Comparison of ENCODE assay signal across 1 cellular context in genomic region chr19:45446295-45446694, GRCh38.
TF ChIP-seq lines count a peak whose summit lies in the region.

No MANE protein-coding gene starts in this region.

TF ChIP-seq in K562, 482 proteins besides CTCF, POLR2A, EP300 and RAD21 (continues in another document):
- TF ChIP-seq STAT5A (IDR thresholded peaks at IDR 0.05; ENCODE audit: borderline replicate concordance, low read length), result no peak
- TF ChIP-seq HDAC1 (IDR thresholded peaks at IDR 0.05), result 0 out of 4 replicates have a peak, but pooled peaks have one; percentile 23 to 37
- TF ChIP-seq CTBP1 (IDR thresholded peaks at IDR 0.05; ENCODE audit: borderline replicate concordance), result 0 out of 2 replicates have a peak, but pooled peaks have one; percentile 38
- no peak for TF ChIP-seq TRIM24 (IDR thresholded peaks at IDR 0.05)
- TF ChIP-seq ZNF134 (CRISPR knock-in tag; conservative IDR thresholded peaks at IDR 0.05), result no peak
- TF ChIP-seq ZBTB1 (CRISPR knock-in tag; IDR thresholded peaks at IDR 0.05; ENCODE audit: borderline replicate concordance, low read depth), result no peak
- TF ChIP-seq ZNF668 (CRISPR knock-in tag; IDR thresholded peaks at IDR 0.05), result no peak
- TF ChIP-seq ZNF561 (CRISPR knock-in tag; conservative IDR thresholded peaks at IDR 0.05), result no peak
- no peak for TF ChIP-seq SRSF9 (IDR thresholded peaks at IDR 0.05; ENCODE audit: borderline replicate concordance, low read depth, low read length)
- TF ChIP-seq, protein P1, sequence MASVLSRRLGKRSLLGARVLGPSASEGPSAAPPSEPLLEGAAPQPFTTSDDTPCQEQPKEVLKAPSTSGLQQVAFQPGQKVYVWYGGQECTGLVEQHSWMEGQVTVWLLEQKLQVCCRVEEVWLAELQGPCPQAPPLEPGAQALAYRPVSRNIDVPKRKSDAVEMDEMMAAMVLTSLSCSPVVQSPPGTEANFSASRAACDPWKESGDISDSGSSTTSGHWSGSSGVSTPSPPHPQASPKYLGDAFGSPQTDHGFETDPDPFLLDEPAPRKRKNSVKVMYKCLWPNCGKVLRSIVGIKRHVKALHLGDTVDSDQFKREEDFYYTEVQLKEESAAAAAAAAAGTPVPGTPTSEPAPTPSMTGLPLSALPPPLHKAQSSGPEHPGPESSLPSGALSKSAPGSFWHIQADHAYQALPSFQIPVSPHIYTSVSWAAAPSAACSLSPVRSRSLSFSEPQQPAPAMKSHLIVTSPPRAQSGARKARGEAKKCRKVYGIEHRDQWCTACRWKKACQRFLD (CRISPR knock-in tag; IDR thresholded peaks at IDR 0.05), result no peak
- no peak for TF ChIP-seq JUN (IDR thresholded peaks at IDR 0.05; ENCODE audit: borderline replicate concordance, low read depth, low read length)
- no peak for TF ChIP-seq JUN (CRISPR knock-in tag; IDR thresholded peaks at IDR 0.05; ENCODE audit: borderline replicate concordance)
- TF ChIP-seq, protein P2, sequence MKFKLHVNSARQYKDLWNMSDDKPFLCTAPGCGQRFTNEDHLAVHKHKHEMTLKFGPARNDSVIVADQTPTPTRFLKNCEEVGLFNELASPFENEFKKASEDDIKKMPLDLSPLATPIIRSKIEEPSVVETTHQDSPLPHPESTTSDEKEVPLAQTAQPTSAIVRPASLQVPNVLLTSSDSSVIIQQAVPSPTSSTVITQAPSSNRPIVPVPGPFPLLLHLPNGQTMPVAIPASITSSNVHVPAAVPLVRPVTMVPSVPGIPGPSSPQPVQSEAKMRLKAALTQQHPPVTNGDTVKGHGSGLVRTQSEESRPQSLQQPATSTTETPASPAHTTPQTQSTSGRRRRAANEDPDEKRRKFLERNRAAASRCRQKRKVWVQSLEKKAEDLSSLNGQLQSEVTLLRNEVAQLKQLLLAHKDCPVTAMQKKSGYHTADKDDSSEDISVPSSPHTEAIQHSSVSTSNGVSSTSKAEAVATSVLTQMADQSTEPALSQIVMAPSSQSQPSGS (CRISPR knock-in tag; IDR thresholded peaks at IDR 0.05), result no peak
- TF ChIP-seq HMG20A (CRISPR knock-in tag; conservative IDR thresholded peaks at IDR 0.05), result no peak
- TF ChIP-seq, protein P3, sequence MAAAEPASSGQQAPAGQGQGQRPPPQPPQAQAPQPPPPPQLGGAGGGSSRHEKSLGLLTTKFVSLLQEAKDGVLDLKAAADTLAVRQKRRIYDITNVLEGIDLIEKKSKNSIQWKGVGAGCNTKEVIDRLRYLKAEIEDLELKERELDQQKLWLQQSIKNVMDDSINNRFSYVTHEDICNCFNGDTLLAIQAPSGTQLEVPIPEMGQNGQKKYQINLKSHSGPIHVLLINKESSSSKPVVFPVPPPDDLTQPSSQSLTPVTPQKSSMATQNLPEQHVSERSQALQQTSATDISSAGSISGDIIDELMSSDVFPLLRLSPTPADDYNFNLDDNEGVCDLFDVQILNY (CRISPR knock-in tag; IDR thresholded peaks at IDR 0.05), result no peak
- 0 out of 2 replicates have a peak, but pooled peaks have one; percentile 75 for TF ChIP-seq PTBP1 (IDR thresholded peaks at IDR 0.05; ENCODE audit: low read depth, low read length)
- no peak for TF ChIP-seq SMAD1 (IDR thresholded peaks at IDR 0.05; ENCODE audit: low read depth, low read length, partially characterized antibody)
- TF ChIP-seq ATF1 (CRISPR knock-in tag; IDR thresholded peaks at IDR 0.05), result no peak
- peak; percentile 32; the same call in 1 of the 2 replicates for TF ChIP-seq ATF1 (tag; IDR thresholded peaks at IDR 0.05)
- peak; percentile 87 for TF ChIP-seq ESRRA (IDR thresholded peaks at IDR 0.05; ENCODE audit: borderline replicate concordance, low read depth)
- peak; percentile 98 for TF ChIP-seq SMARCA5 (IDR thresholded peaks at IDR 0.05)
- TF ChIP-seq RCOR1 (IDR thresholded peaks at IDR 0.05; ENCODE audit: borderline replicate concordance in 1 of 2, low read depth in 2 of 2, low read length in 2 of 2), result peak; percentile 60 to 95; a peak in 2 of 4 replicates
- peak; percentile 99 for TF ChIP-seq BCOR (IDR thresholded peaks at IDR 0.05)
- TF ChIP-seq CEBPZ (IDR thresholded peaks at IDR 0.05; ENCODE audit: borderline replicate concordance, low read depth, low read length), result no peak
- peak; percentile 25 for TF ChIP-seq PRDM10 (IDR thresholded peaks at IDR 0.05; ENCODE audit: partially characterized antibody)
- TF ChIP-seq ZC3H8 (IDR thresholded peaks at IDR 0.05), result no peak
- peak; percentile 91 to 96 for TF ChIP-seq KDM1A (IDR thresholded peaks at IDR 0.05)
- no peak for TF ChIP-seq DLX4 (CRISPR knock-in tag; IDR thresholded peaks at IDR 0.05)
- TF ChIP-seq, protein P4, sequence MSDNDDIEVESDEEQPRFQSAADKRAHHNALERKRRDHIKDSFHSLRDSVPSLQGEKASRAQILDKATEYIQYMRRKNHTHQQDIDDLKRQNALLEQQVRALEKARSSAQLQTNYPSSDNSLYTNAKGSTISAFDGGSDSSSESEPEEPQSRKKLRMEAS (CRISPR knock-in tag; IDR thresholded peaks at IDR 0.05), result no peak; the same call in 1 of the 2 replicates
- TF ChIP-seq BRD4 (IDR thresholded peaks at IDR 0.05), result no peak
- peak; percentile 94 for TF ChIP-seq HDAC2 (IDR thresholded peaks at IDR 0.05)
- TF ChIP-seq CBFB (CRISPR knock-in tag; IDR thresholded peaks at IDR 0.05), result no peak
- peak; percentile 100 for TF ChIP-seq ZNF316 (IDR thresholded peaks at IDR 0.05)
- TF ChIP-seq ZNF444 (CRISPR knock-in tag; IDR thresholded peaks at IDR 0.05), result no peak
- no peak for TF ChIP-seq SMARCE1 (IDR thresholded peaks at IDR 0.05)
- 0 out of 2 replicates have a peak, but pooled peaks have one; percentile 11 for TF ChIP-seq SOX6 (IDR thresholded peaks at IDR 0.05)
- TF ChIP-seq NBN (IDR thresholded peaks at IDR 0.05; ENCODE audit: low read depth), result no peak
- no peak for TF ChIP-seq ZBED1 (IDR thresholded peaks at IDR 0.05)
- TF ChIP-seq HLTF (IDR thresholded peaks at IDR 0.05), result no peak
- TF ChIP-seq ETS2 (tag; IDR thresholded peaks at IDR 0.05; ENCODE audit: borderline replicate concordance, poor library complexity, severe bottlenecking), result no peak
- no peak for TF ChIP-seq COPS2 (conservative IDR thresholded peaks at IDR 0.05)
- TF ChIP-seq, protein P5, sequence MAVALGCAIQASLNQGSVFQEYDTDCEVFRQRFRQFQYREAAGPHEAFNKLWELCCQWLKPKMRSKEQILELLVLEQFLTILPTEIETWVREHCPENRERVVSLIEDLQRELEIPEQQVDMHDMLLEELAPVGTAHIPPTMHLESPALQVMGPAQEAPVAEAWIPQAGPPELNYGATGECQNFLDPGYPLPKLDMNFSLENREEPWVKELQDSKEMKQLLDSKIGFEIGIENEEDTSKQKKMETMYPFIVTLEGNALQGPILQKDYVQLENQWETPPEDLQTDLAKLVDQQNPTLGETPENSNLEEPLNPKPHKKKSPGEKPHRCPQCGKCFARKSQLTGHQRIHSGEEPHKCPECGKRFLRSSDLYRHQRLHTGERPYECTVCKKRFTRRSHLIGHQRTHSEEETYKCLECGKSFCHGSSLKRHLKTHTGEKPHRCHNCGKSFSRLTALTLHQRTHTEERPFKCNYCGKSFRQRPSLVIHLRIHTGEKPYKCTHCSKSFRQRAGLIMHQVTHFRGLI (CRISPR knock-in tag; IDR thresholded peaks at IDR 0.05), result no peak
- TF ChIP-seq PHF20 (IDR thresholded peaks at IDR 0.05; ENCODE audit: partially characterized antibody), result peak; percentile 56
- peak in 1 of 2 experiments; percentile 48; a peak in 1 of 4 replicates for TF ChIP-seq ARNT (IDR thresholded peaks at IDR 0.05)
- 0 out of 2 replicates have a peak, but pooled peaks have one; percentile 28 for TF ChIP-seq CREM (IDR thresholded peaks at IDR 0.05; ENCODE audit: low read depth)
- TF ChIP-seq, protein P6, sequence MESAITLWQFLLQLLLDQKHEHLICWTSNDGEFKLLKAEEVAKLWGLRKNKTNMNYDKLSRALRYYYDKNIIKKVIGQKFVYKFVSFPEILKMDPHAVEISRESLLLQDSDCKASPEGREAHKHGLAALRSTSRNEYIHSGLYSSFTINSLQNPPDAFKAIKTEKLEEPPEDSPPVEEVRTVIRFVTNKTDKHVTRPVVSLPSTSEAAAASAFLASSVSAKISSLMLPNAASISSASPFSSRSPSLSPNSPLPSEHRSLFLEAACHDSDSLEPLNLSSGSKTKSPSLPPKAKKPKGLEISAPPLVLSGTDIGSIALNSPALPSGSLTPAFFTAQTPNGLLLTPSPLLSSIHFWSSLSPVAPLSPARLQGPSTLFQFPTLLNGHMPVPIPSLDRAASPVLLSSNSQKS (CRISPR knock-in tag; IDR thresholded peaks at IDR 0.05), result no peak
- TF ChIP-seq, protein P7, sequence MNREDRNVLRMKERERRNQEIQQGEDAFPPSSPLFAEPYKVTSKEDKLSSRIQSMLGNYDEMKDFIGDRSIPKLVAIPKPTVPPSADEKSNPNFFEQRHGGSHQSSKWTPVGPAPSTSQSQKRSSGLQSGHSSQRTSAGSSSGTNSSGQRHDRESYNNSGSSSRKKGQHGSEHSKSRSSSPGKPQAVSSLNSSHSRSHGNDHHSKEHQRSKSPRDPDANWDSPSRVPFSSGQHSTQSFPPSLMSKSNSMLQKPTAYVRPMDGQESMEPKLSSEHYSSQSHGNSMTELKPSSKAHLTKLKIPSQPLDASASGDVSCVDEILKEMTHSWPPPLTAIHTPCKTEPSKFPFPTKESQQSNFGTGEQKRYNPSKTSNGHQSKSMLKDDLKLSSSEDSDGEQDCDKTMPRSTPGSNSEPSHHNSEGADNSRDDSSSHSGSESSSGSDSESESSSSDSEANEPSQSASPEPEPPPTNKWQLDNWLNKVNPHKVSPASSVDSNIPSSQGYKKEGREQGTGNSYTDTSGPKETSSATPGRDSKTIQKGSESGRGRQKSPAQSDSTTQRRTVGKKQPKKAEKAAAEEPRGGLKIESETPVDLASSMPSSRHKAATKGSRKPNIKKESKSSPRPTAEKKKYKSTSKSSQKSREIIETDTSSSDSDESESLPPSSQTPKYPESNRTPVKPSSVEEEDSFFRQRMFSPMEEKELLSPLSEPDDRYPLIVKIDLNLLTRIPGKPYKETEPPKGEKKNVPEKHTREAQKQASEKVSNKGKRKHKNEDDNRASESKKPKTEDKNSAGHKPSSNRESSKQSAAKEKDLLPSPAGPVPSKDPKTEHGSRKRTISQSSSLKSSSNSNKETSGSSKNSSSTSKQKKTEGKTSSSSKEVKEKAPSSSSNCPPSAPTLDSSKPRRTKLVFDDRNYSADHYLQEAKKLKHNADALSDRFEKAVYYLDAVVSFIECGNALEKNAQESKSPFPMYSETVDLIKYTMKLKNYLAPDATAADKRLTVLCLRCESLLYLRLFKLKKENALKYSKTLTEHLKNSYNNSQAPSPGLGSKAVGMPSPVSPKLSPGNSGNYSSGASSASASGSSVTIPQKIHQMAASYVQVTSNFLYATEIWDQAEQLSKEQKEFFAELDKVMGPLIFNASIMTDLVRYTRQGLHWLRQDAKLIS (CRISPR knock-in tag; IDR thresholded peaks at IDR 0.05), result no peak
- TF ChIP-seq MAFG (tag; conservative IDR thresholded peaks at IDR 0.05), result peak; percentile 97
- TF ChIP-seq FOXK1 (CRISPR knock-in tag; IDR thresholded peaks at IDR 0.05; ENCODE audit: borderline replicate concordance), result 0 out of 2 replicates have a peak, but pooled peaks have one; percentile 62
- no peak for TF ChIP-seq TARDBP (IDR thresholded peaks at IDR 0.05)
- TF ChIP-seq DPF2 (IDR thresholded peaks at IDR 0.05), result 0 out of 2 replicates have a peak, but pooled peaks have one; percentile 17
- 0 out of 2 replicates have a peak, but pooled peaks have one; percentile 25 for TF ChIP-seq ZNF121 (CRISPR knock-in tag; conservative IDR thresholded peaks at IDR 0.05)
- no peak for TF ChIP-seq CAMTA2 (CRISPR knock-in tag; conservative IDR thresholded peaks at IDR 0.05)
- peak; percentile 93 for TF ChIP-seq ADNP (tag; IDR thresholded peaks at IDR 0.05)
- TF ChIP-seq MCM3 (IDR thresholded peaks at IDR 0.05), result no peak
